In genomic region chr1:109733235-109733634, GRCh38 we compare ENCODE assay signal across 32 cellular contexts. TPM values are rescaled to one million over a fixed set of nuclear protein-coding genes. Genes with fewer than 3 reads are reported as not detected.
DNase-seq lines count a peak whose midpoint lies in the region; ATAC-seq and TF ChIP-seq lines count a peak whose summit lies in the region.
"Had no signal": no experiment of that assay in that cellular context is flagged by ENCODE, and none has a peak within 500 bp of the region (broad histone marks: within the 10 kb centered on the region; RNA-seq: fewer than 3 reads in every experiment).

No MANE protein-coding gene starts in this region.

- TF ChIP-seq CTCF in mammary epithelial cell (conservative IDR thresholded peaks at IDR 0.05 in 1 of 2, IDR thresholded peaks at IDR 0.05 in 1 of 2; ENCODE audit: extremely low read depth in 1 of 2, insufficient read depth in 1 of 2, low read depth in 1 of 2, low read length in 2 of 2): no peak

- H4K20me1 ChIP-seq in mammary epithelial cell (ENCODE audit: insufficient read depth, low read length): no peaks in the 10 kb centered on the region

- CTCF ChIA-PET in mammary epithelial cell (lab: Charles Lee; ENCODE audit: low non-redundant PET): no interaction called here

- no peak overlapping the region for H2AFZ ChIP-seq in mammary epithelial cell (ENCODE audit: low read depth, low read length)

- H3K9ac ChIP-seq in mammary epithelial cell (ENCODE audit: insufficient read depth, low read length): no peak overlapping the region

- H3K79me2 ChIP-seq in mammary epithelial cell (ENCODE audit: insufficient read depth, low read length): no peaks in the 10 kb centered on the region

- H3K36me3 ChIP-seq in mammary epithelial cell (ENCODE audit: insufficient read depth, low read length): no peaks in the 10 kb centered on the region

- in situ Hi-C loops in mammary epithelial cell (cut with MboI; ENCODE audit: low sequenced_read_pairs in 2 of 2): no loop called here

- DNase-seq in NCI-H2171 treated with DMSO at 0.1 percent for 48 hours (lab: John Stamatoyannopoulos, UW) (peak; percentile 25), NCI-H2171 (lab: John Stamatoyannopoulos, UW) (no peak), NCI-H510A treated with DMSO at 0.1 percent for 48 hours (lab: John Stamatoyannopoulos, UW) (peak; percentile 70), myocyte (ENCODE audit: low read depth) (peak; percentile 56), NOMO-1 (lab: John Stamatoyannopoulos, UW; ENCODE audit: unreplicated experiment in 2 of 2) (no peak), mammary epithelial cell (no peak)
- DNase-seq: AML-193; C1 segment of cervical spinal cord; Calu3; CD8-positive, alpha-beta T cell; DMS153; GDM1; H9; HFFc6; KBM-7; MM.1S; NCI-H1048; NCI-H1417 treated with DMSO at 0.1 percent for 48 hours; NCI-H2029 treated with DMSO at 0.1 percent for 48 hours; NCI-H2227 treated with DMSO at 0.1 percent for 48 hours; NCI-H524; NK-92 treated with Interleukin-12 subunit alpha and Interleukin-12 subunit beta, amount 100 ng/mL, for 24 hours; Peyer's patch; T-helper 1 cell had no signal

- H3K4me2 ChIP-seq in mammary epithelial cell (ENCODE audit: insufficient read depth, low read depth, low read length): no peak overlapping the region

- H3K4me1 ChIP-seq in mammary epithelial cell (ENCODE audit: insufficient read depth, low read length): no peaks in the 10 kb centered on the region
- H3K4me1 ChIP-seq: Peyer's patch had no signal

- no peak overlapping the region for H3K4me3 ChIP-seq in mammary epithelial cell (replicated peaks in 1 of 3; ENCODE audit: insufficient read depth in 1 of 3, low read depth in 2 of 3, low read length in 3 of 3)
- H3K4me3 ChIP-seq: Peyer's patch had no signal

- no peak for ATAC-seq in GM18873 (IDR thresholded peaks at IDR 0.05; ENCODE audit: low FRiP score, unreplicated experiment)
- ATAC-seq: CD8-positive, alpha-beta T cell; SK-N-SH treated with all-trans-retinoic acid at 6 μM for 48 hours had no signal

- WGBS in mammary epithelial cell (ENCODE audit: low coverage, missing lambda C conversion rate): 77% methylated on average over 3 of the region's 3 CpGs

- dilution Hi-C loops in mammary epithelial cell (cut with HindIII; ENCODE audit: low sequenced_read_pairs): no loop called here

- H3K27ac ChIP-seq in temporal lobe (ENCODE audit: low read depth, low read length) (peak overlapping the region; percentile 12), mammary epithelial cell (ENCODE audit: insufficient read depth, low read depth, low read length) (no peak overlapping the region)
- H3K27ac ChIP-seq: HL-60, Peyer's patch had no signal

- peaks cover 7% of the 10 kb centered on the region for H3K27me3 ChIP-seq in mammary epithelial cell (ENCODE audit: insufficient read depth, low read length)
- H3K27me3 ChIP-seq: Peyer's patch had no signal

- no TSS peak for BruUV-seq in mammary epithelial cell (replicated peaks; lab: Mats Ljungman, UMichigan)

- H3K9me3 ChIP-seq in mammary epithelial cell (replicated peaks; ENCODE audit: insufficient read depth, low read length): no peaks in the 10 kb centered on the region
- H3K9me3 ChIP-seq: Peyer's patch had no signal

- intact Hi-C loops in mammary epithelial cell (cut with micrococcal nuclease): no loop called here

RNA-seq across cellular contexts. Expression of gene GSTM3, which starts 7.6 kb away (rescaled TPM):
- total RNA-seq in myocyte (11.5 and 20.6 TPM in 2 replicates), temporal lobe (69.8 TPM), mammary epithelial cell (10 to 100 TPM; 17.5 to 20.7 TPM)
- 63.8 TPM for polyA plus RNA-seq in myocyte (2012)
- 5.4 TPM for polyA plus RNA-seq in mammary epithelial cell
- not detected for polyA minus RNA-seq in mammary epithelial cell
- total RNA-seq: HT-29, OCI-LY7 had no signal

RNA-seq across cellular contexts. Expression of gene GSTM5, which starts 21.2 kb away (rescaled TPM):
- not detected in 2 replicates for total RNA-seq in myocyte
- 0.19 TPM for polyA plus RNA-seq in myocyte (2012)
- 1.7 TPM for total RNA-seq in temporal lobe
- total RNA-seq in mammary epithelial cell: not detected
- polyA plus RNA-seq in mammary epithelial cell: not detected
- not detected for polyA minus RNA-seq in mammary epithelial cell
- total RNA-seq: Calu3, H9, HT-29, OCI-LY7 had no signal

RNA-seq across cellular contexts. Expression of gene EPS8L3, which starts 30.5 kb away (rescaled TPM):
- total RNA-seq in myocyte: not detected in 2 replicates
- polyA plus RNA-seq in myocyte (2012): not detected
- total RNA-seq in temporal lobe: not detected
- not detected for total RNA-seq in mammary epithelial cell
- polyA plus RNA-seq in mammary epithelial cell: not detected
- not detected for polyA minus RNA-seq in mammary epithelial cell
- total RNA-seq: A172; CD8-positive, alpha-beta T cell; H9; HFFc6; OCI-LY7 had no signal
- polyA plus RNA-seq: AG04450 had no signal

RNA-seq across cellular contexts. Expression of gene GSTM1, which starts 45.6 kb away (rescaled TPM):
- total RNA-seq in myocyte (0.48 and 0.83 TPM in 2 replicates), temporal lobe (not detected), mammary epithelial cell (1 to 10 TPM in 1 of 2 donors, not detected in 1; 8.2 TPM)
- polyA plus RNA-seq in myocyte (2012): 1.0 TPM
- not detected for polyA plus RNA-seq in mammary epithelial cell
- not detected for polyA minus RNA-seq in mammary epithelial cell
- total RNA-seq: A172, HT-29, OCI-LY7 had no signal

Comparison
In these comparisons a context has a peak if more than half of its experiments do, and no peak if none do; other contexts are left out.
1. DNase-seq: peak in NCI-H2171 treated with DMSO at 0.1 percent for 48 hours (single experiment), NCI-H510A treated with DMSO at 0.1 percent for 48 hours (single experiment) and myocyte (single experiment); none in NCI-H2171 (single experiment), NOMO-1 (0 of 2) and mammary epithelial cell (single experiment).